Comparison of ENCODE assay signal across 1 cellular context in the genomic region with DNA sequence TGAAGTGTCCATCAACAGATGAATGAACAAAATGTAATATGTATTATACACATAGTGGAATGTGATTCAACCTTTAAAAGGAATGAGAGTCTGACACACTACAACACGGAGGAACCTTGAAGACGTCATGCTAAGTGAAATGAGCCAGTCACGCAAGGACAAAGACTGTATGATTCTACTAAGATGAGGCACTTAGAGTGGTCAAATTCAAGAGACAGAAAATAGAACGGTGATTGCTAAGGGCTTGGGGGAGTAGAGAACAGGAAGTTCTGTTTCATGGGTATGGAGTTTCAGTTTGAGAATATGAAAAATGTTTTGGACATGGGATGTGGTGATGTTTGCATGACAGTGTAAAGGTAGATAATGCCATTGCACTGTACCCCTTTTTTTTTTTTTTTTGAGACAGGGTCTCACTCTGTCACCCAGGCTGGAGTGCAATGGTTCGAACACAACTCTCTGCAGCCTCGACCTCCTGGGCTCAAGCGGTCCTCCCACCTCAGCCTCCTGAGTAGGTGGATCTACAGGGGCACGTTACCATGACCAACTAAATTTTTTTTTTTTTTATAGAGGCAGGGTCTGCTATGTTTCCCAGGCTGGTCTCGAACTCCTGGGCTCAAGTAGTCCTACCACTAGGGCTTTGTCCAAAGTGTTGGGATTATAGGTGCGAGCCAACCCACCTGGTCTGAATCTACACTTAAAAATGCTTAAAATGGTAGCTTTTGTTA.
TF ChIP-seq lines count a peak whose summit lies in the region.

No MANE protein-coding gene starts in this region.

TF ChIP-seq in K562, 482 proteins besides CTCF, POLR2A, EP300 and RAD21:
- TF ChIP-seq ETV6 (IDR thresholded peaks at IDR 0.05; ENCODE audit: borderline replicate concordance in 1 of 2, low read depth in 2 of 2, low read length in 1 of 2), result no peak
- no peak for TF ChIP-seq ETV6 (CRISPR knock-in tag; IDR thresholded peaks at IDR 0.05; ENCODE audit: borderline replicate concordance)
- TF ChIP-seq, protein P1, sequence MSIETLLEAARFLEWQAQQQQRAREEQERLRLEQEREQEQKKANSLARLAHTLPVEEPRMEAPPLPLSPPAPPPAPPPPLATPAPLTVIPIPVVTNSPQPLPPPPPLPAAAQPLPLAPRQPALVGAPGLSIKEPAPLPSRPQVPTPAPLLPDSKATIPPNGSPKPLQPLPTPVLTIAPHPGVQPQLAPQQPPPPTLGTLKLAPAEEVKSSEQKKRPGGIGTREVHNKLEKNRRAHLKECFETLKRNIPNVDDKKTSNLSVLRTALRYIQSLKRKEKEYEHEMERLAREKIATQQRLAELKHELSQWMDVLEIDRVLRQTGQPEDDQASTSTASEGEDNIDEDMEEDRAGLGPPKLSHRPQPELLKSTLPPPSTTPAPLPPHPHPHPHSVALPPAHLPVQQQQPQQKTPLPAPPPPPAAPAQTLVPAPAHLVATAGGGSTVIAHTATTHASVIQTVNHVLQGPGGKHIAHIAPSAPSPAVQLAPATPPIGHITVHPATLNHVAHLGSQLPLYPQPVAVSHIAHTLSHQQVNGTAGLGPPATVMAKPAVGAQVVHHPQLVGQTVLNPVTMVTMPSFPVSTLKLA (conservative IDR thresholded peaks at IDR 0.05), result no peak
- TF ChIP-seq, protein P2, sequence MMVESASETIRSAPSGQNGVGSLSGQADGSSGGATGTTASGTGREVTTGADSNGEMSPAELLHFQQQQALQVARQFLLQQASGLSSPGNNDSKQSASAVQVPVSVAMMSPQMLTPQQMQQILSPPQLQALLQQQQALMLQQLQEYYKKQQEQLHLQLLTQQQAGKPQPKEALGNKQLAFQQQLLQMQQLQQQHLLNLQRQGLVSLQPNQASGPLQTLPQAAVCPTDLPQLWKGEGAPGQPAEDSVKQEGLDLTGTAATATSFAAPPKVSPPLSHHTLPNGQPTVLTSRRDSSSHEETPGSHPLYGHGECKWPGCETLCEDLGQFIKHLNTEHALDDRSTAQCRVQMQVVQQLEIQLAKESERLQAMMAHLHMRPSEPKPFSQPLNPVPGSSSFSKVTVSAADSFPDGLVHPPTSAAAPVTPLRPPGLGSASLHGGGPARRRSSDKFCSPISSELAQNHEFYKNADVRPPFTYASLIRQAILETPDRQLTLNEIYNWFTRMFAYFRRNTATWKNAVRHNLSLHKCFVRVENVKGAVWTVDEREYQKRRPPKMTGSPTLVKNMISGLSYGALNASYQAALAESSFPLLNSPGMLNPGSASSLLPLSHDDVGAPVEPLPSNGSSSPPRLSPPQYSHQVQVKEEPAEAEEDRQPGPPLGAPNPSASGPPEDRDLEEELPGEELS (CRISPR knock-in tag; IDR thresholded peaks at IDR 0.05; ENCODE audit: borderline replicate concordance), result no peak
